ENCODE assay signal across 9 cellular contexts in the genomic region with DNA sequence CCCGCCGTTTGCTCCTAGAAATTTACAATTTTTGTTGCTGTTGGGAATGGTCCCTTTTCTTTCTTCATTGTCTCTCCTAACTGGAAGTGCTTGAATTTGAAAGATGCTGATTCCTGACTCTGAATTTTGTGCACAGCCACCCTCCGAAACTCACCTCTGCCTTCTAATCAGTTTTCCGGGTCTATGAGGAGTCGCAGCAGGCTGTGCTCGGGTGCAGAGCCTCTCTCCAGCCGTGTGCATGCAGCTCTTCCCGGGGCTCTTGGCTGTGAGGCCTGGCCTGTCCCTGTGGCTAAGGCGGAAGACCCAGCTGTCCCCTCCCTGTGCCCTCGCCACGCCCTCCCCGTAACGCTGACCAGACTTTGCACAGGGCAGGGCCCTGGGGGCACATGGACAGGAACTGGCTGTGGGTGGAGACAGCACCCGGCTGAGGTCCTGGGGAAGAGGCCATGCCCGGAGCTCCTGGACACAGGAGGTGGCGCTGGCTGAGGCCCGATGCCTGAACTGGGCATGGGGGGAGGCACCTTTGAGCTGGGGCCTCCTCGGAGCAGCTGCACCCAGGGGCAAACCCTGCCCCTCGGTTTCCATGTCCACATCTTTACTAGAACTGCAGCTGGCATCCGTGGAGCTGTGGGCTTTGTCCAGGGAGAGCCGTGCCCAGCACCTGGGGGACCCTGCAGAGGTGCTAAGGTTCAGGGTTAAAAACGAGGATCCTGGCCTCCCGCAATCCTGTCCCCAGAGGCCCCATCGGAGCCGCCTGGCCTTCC. TPM values are rescaled to one million over a fixed set of nuclear protein-coding genes. Genes with fewer than 3 reads are reported as not detected.
A peak's percentile ranks its signal among the peaks of the same experiment; 100 is the strongest.
DNase-seq lines count a peak whose midpoint lies in the region; ATAC-seq and TF ChIP-seq lines count a peak whose summit lies in the region.
"Had no signal": no experiment of that assay in that cellular context is flagged by ENCODE, and none has a peak within 500 bp of the region (broad histone marks: within the 10 kb centered on the region; RNA-seq: fewer than 3 reads in every experiment).

No MANE protein-coding gene starts in this region.

- H3K27ac ChIP-seq in DND-41 (ENCODE audit: low read length): peak overlapping the region; percentile 95
- H3K27ac ChIP-seq in right cardiac atrium (ENCODE audit: low read length): no peak overlapping the region
- no peak overlapping the region for H3K27ac ChIP-seq in rectal smooth muscle tissue (ENCODE audit: low read depth, low read length)

- ATAC-seq in DND-41 (ENCODE audit: insufficient read depth, low read depth) (no peak), T-helper 17 cell (no peak), right cardiac atrium (no peak), HG02798 (IDR thresholded peaks at IDR 0.05; ENCODE audit: poor library complexity, unreplicated experiment) (no peak), HG03039 (IDR thresholded peaks at IDR 0.05; ENCODE audit: unreplicated experiment) (no peak)

- intact Hi-C loops in right cardiac atrium (cut with DNase I): no loop called here

- H3K4me1 ChIP-seq in DND-41 (ENCODE audit: insufficient read depth, low read length) (peaks cover 51% of the 10 kb centered on the region), right cardiac atrium (ENCODE audit: control insufficient read depth, insufficient read depth, low read length) (peaks cover 14% of the 10 kb centered on the region), rectal smooth muscle tissue (ENCODE audit: control insufficient read depth, insufficient read depth, low read length) (peaks cover 33% of the 10 kb centered on the region)

- H3K27ac Mint-ChIP-seq in T-helper 17 cell: peak overlapping the region; percentile 83

- H3K36me3 Mint-ChIP-seq in T-helper 17 cell (ENCODE audit: low read depth): no peaks in the 10 kb centered on the region

- peak overlapping the region; percentile 31 for H3K4me3 Mint-ChIP-seq in T-helper 17 cell
- H3K4me3 Mint-ChIP-seq: neural crest cell had no signal

- H3K27me3 Mint-ChIP-seq in T-helper 17 cell: no peaks in the 10 kb centered on the region

- peaks cover 10% of the 10 kb centered on the region for H3K79me2 ChIP-seq in DND-41 (ENCODE audit: insufficient read depth, low read length)

- H3K9ac ChIP-seq in DND-41 (ENCODE audit: low read depth, low read length) (no peak overlapping the region), rectal smooth muscle tissue (ENCODE audit: low read length) (no peak overlapping the region)

- H3K36me3 ChIP-seq in DND-41 (ENCODE audit: insufficient read depth, low read length) (peaks cover 5% of the 10 kb centered on the region), rectal smooth muscle tissue (ENCODE audit: control insufficient read depth, insufficient read depth, low read length) (no peaks in the 10 kb centered on the region)

- H4K20me1 ChIP-seq in DND-41 (ENCODE audit: insufficient read depth, low read length): no peaks in the 10 kb centered on the region

- H3K4me3 ChIP-seq in DND-41 (ENCODE audit: low read depth in 1 of 2, low read length in 2 of 2): no peak overlapping the region
- H3K4me3 ChIP-seq in right cardiac atrium (ENCODE audit: low read length): no peak overlapping the region
- peak overlapping the region; percentile 22 for H3K4me3 ChIP-seq in rectal smooth muscle tissue (ENCODE audit: low read length)

- no peaks in the 10 kb centered on the region for H3K9me3 ChIP-seq in DND-41 (ENCODE audit: insufficient read depth, low read length, severe bottlenecking)
- no peaks in the 10 kb centered on the region for H3K9me3 ChIP-seq in T-helper 17 cell (ENCODE audit: control insufficient read depth, low read length, poor library complexity, severe bottlenecking)
- no peaks in the 10 kb centered on the region for H3K9me3 ChIP-seq in right cardiac atrium (ENCODE audit: control insufficient read depth, low read length)

- DNase-seq in DND-41 (peak; percentile 3), T-helper 17 cell (no peak), right cardiac atrium (peak; percentile 53 to 77 (median 68)), NCI-H2196 (lab: John Stamatoyannopoulos, UW; ENCODE audit: unreplicated experiment) (no peak)
- DNase-seq: NCI-H1436 treated with DMSO at 0.1 percent for 48 hours had no signal

- 72% methylated on average over 25 of the region's 25 CpGs for WGBS in right cardiac atrium

- peaks cover 33% of the 10 kb centered on the region for H3K4me1 Mint-ChIP-seq in T-helper 17 cell
- H3K4me1 Mint-ChIP-seq: neural crest cell had no signal

- no peak overlapping the region for H2AFZ ChIP-seq in DND-41 (ENCODE audit: low read depth, low read length)

- no peak overlapping the region for H3K4me2 ChIP-seq in DND-41 (ENCODE audit: insufficient read depth, low read length)

- H3K27me3 ChIP-seq in DND-41 (ENCODE audit: insufficient read depth, low read length, poor library complexity) (no peaks in the 10 kb centered on the region), right cardiac atrium (ENCODE audit: control insufficient read depth, insufficient read depth) (no peaks in the 10 kb centered on the region), rectal smooth muscle tissue (ENCODE audit: control insufficient read depth, insufficient read depth, low read length) (no peaks in the 10 kb centered on the region)

- TF ChIP-seq CTCF in DND-41 (IDR thresholded peaks at IDR 0.05; ENCODE audit: borderline replicate concordance, extremely low read depth, low read length, poor library complexity, severe bottlenecking): no peak

RNA-seq across cellular contexts. Expression of gene SPON2, which starts 32.6 kb away (rescaled TPM):
- total RNA-seq in T-helper 17 cell: 1 to 10 TPM; 5.2 to 7.4 TPM
- total RNA-seq in right cardiac atrium: 10 to 100 TPM; 12.2 to 27.4 (median 14.2) TPM
- polyA plus RNA-seq in right cardiac atrium: 9.6 TPM

RNA-seq across cellular contexts. Expression of gene CTBP1, which starts 43.9 kb away (rescaled TPM):
- total RNA-seq in T-helper 17 cell (100 to 1,000 TPM; 164 to 184 TPM), right cardiac atrium (100 to 1,000 TPM; 123 to 145 (median 134) TPM)
- 119 TPM for polyA plus RNA-seq in right cardiac atrium

Comparison
In these comparisons a context has a peak if more than half of its experiments do, and no peak if none do; other contexts are left out.
1. DNase-seq: peak in DND-41 (single experiment) and right cardiac atrium (3 of 3); none in T-helper 17 cell (0 of 3) and NCI-H2196 (single experiment).